Comparison of ENCODE assay signal across 9 cellular contexts in genomic region chr15:31337352-31338031, GRCh38. TPM values are rescaled to one million over a fixed set of nuclear protein-coding genes. Genes with fewer than 3 reads are reported as not detected.
DNase-seq lines count a peak whose midpoint lies in the region; ATAC-seq and TF ChIP-seq lines count a peak whose summit lies in the region.
"Had no signal": no experiment of that assay in that cellular context is flagged by ENCODE, and none has a peak within 500 bp of the region (broad histone marks: within the 10 kb centered on the region; RNA-seq: fewer than 3 reads in every experiment).

No MANE protein-coding gene starts in this region.

- no peak for TF ChIP-seq EP300 in tibial nerve (IDR thresholded peaks at IDR 0.05)

- no peaks in the 10 kb centered on the region for H3K27me3 Mint-ChIP-seq in activated CD8-positive, alpha-beta memory T cell treated with anti-CD3 and anti-CD28 coated beads, Interleukin-2, amount 10 ng/mL, durations not matched to agents 7 days and 5 days
- no peaks in the 10 kb centered on the region for H3K27me3 Mint-ChIP-seq in activated T-cell treated with anti-CD3 and anti-CD28 coated beads, Interleukin-2, amount 50 U/mL, for 4 hours (ENCODE audit: low read depth)
- H3K27me3 Mint-ChIP-seq in memory B cell, result no peaks in the 10 kb centered on the region

- peaks cover 90% of the 10 kb centered on the region for H3K4me1 Mint-ChIP-seq in activated CD8-positive, alpha-beta memory T cell treated with anti-CD3 and anti-CD28 coated beads, Interleukin-2, amount 10 ng/mL, durations not matched to agents 7 days and 5 days
- H3K4me1 Mint-ChIP-seq in activated T-cell treated with anti-CD3 and anti-CD28 coated beads, Interleukin-2, amount 50 U/mL, for 4 hours (ENCODE audit: low read depth), result peaks cover 98% of the 10 kb centered on the region
- H3K4me1 Mint-ChIP-seq in memory B cell, result peaks cover 62% of the 10 kb centered on the region

- peaks cover 5 to 100% (median 95%) of the 10 kb centered on the region in 4 donors for H3K4me1 ChIP-seq in tibial nerve

- peaks cover 15% of the 10 kb centered on the region for H3K36me3 Mint-ChIP-seq in activated CD8-positive, alpha-beta memory T cell treated with anti-CD3 and anti-CD28 coated beads, Interleukin-2, amount 10 ng/mL, durations not matched to agents 7 days and 5 days
- H3K36me3 Mint-ChIP-seq in activated T-cell treated with anti-CD3 and anti-CD28 coated beads, Interleukin-2, amount 50 U/mL, for 4 hours (ENCODE audit: insufficient read depth), result peaks cover 1% of the 10 kb centered on the region
- H3K36me3 Mint-ChIP-seq in memory B cell, result no peaks in the 10 kb centered on the region

- no peak for TF ChIP-seq POLR2A in tibial nerve (IDR thresholded peaks at IDR 0.05)

- no peaks in the 10 kb centered on the region for H3K9me3 Mint-ChIP-seq in activated CD8-positive, alpha-beta memory T cell treated with anti-CD3 and anti-CD28 coated beads, Interleukin-2, amount 10 ng/mL, durations not matched to agents 7 days and 5 days (ENCODE audit: low read depth)
- H3K9me3 Mint-ChIP-seq in activated T-cell treated with anti-CD3 and anti-CD28 coated beads, Interleukin-2, amount 50 U/mL, for 4 hours, result no peaks in the 10 kb centered on the region
- no peaks in the 10 kb centered on the region for H3K9me3 Mint-ChIP-seq in memory B cell

- H3K4me3 ChIP-seq in tibial nerve, result no peak overlapping the region

- H3K36me3 ChIP-seq in tibial nerve, result no peaks in the 10 kb centered on the region

- H3K27ac ChIP-seq in tibial nerve, result peak overlapping the region in 3 of 4 donors; percentile 77 to 100 (median 89)

- H3K9me3 ChIP-seq in tibial nerve, result no peaks in the 10 kb centered on the region

- no peaks in the 10 kb centered on the region for H3K27me3 ChIP-seq in tibial nerve

- TF ChIP-seq CTCF in tibial nerve (IDR thresholded peaks at IDR 0.05), result no peak

- DNase-seq in activated CD8-positive, alpha-beta memory T cell treated with anti-CD3 and anti-CD28 coated beads, Interleukin-2, amount 10 ng/mL, durations not matched to agents 7 days and 5 days, result no peak
- DNase-seq in activated CD8-positive, alpha-beta memory T cell treated with anti-CD3 and anti-CD28 coated beads, Interleukin-2, amount 50 U/mL, for 4 hours, result no peak
- DNase-seq in activated T-cell treated with anti-CD3 and anti-CD28 coated beads, Interleukin-2, amount 50 U/mL, for 4 hours, result no peak
- DNase-seq in memory B cell (ENCODE audit: low spot score in 2 of 2), result no peak
- DNase-seq in tibial nerve (ENCODE audit: low spot score in 2 of 2), result no peak
- DNase-seq in H4 (ENCODE audit: low spot score), result no peak
- DNase-seq in AG20443 (ENCODE audit: low spot score), result no peak
- no peak for DNase-seq in NCI-H187 treated with DMSO at 0.1 percent for 48 hours (lab: John Stamatoyannopoulos, UW)
- DNase-seq: GF-D8 had no signal

- CTCF ChIA-PET in activated CD8-positive, alpha-beta memory T cell treated with anti-CD3 and anti-CD28 coated beads, Interleukin-2, amount 10 ng/mL, durations not matched to agents 7 days and 5 days (lab: Charles Lee), result interaction anchor here (1.6 to 1.7 kb wide), 2 partner anchors 28 to 151 kb away, joined by 8 read pairs; no protein-coding TSS in a partner anchor

- H3K27ac Mint-ChIP-seq in activated CD8-positive, alpha-beta memory T cell treated with anti-CD3 and anti-CD28 coated beads, Interleukin-2, amount 10 ng/mL, durations not matched to agents 7 days and 5 days, result peak overlapping the region; percentile 70
- H3K27ac Mint-ChIP-seq in memory B cell, result peak overlapping the region; percentile 28

- ATAC-seq in activated CD8-positive, alpha-beta memory T cell treated with anti-CD3 and anti-CD28 coated beads, Interleukin-2, amount 10 ng/mL, durations not matched to agents 7 days and 5 days, result no peak
- ATAC-seq in activated T-cell treated with anti-CD3 and anti-CD28 coated beads, Interleukin-2, amount 50 U/mL, for 4 hours, result peak; percentile 29 to 37
- no peak for ATAC-seq in memory B cell (ENCODE audit: low read depth)

- no peak overlapping the region for H3K4me3 Mint-ChIP-seq in activated CD8-positive, alpha-beta memory T cell treated with anti-CD3 and anti-CD28 coated beads, Interleukin-2, amount 10 ng/mL, durations not matched to agents 7 days and 5 days
- H3K4me3 Mint-ChIP-seq in activated T-cell treated with anti-CD3 and anti-CD28 coated beads, Interleukin-2, amount 50 U/mL, for 4 hours, result no peak overlapping the region
- peak overlapping the region; percentile 56 for H3K4me3 Mint-ChIP-seq in memory B cell

- 79 to 81% methylated on average over 12 of the region's 12 CpGs for WGBS in tibial nerve, 2 donors

RNA-seq across cellular contexts. Expression of gene KLF13, which starts 10.9 kb away (rescaled TPM):
- 100 to 1,000 TPM; 163 to 206 TPM for total RNA-seq in activated CD8-positive, alpha-beta memory T cell treated with anti-CD3 and anti-CD28 coated beads, Interleukin-2, amount 10 ng/mL, durations not matched to agents 7 days and 5 days
- 10 to 100 TPM; 75.0 to 82.8 (median 81.8) TPM for total RNA-seq in activated T-cell treated with anti-CD3 and anti-CD28 coated beads, Interleukin-2, amount 50 U/mL, for 4 hours
- 10 to 100 TPM; 61.2 to 77.9 (median 75.1) TPM for total RNA-seq in tibial nerve
- total RNA-seq in H4 (2014; rRNA removed; shearing (Covaris generic)), result 12.0 and 20.8 TPM in 2 replicates

Comparison
In these comparisons a context has a peak if more than half of its experiments do, and no peak if none do; other contexts are left out.
1. ATAC-seq: peak in activated T-cell treated with anti-CD3 and anti-CD28 coated beads, Interleukin-2, amount 50 U/mL, for 4 hours (2 of 2); none in activated CD8-positive, alpha-beta memory T cell treated with anti-CD3 and anti-CD28 coated beads, Interleukin-2, amount 10 ng/mL, durations not matched to agents 7 days and 5 days (single experiment) and memory B cell (single experiment).